ENCODE assay signal across 1 cellular context in genomic region chr12:69360348-69360672, GRCh38.
A peak's percentile ranks its signal among the peaks of the same experiment; 100 is the strongest.
TF ChIP-seq lines count a peak whose summit lies in the region.

No MANE protein-coding gene starts in this region.

TF ChIP-seq in GM12878, 131 proteins besides CTCF, POLR2A, EP300 and RAD21 (continued from another document):
- peak; percentile 10 for TF ChIP-seq E2F8 (IDR thresholded peaks at IDR 0.05; ENCODE audit: low read depth, partially characterized antibody)
- TF ChIP-seq CBX5 (IDR thresholded peaks at IDR 0.05; ENCODE audit: low read depth), result 0 out of 2 replicates have a peak, but pooled peaks have one; percentile 2
- TF ChIP-seq MYB (IDR thresholded peaks at IDR 0.05; ENCODE audit: borderline replicate concordance, low read depth, low read length), result no peak
